In genomic region chrX:87299563-87300160, GRCh38 we compare ENCODE assay signal across 9 cellular contexts.
DNase-seq lines count a peak whose midpoint lies in the region; ATAC-seq and TF ChIP-seq lines count a peak whose summit lies in the region.
"Had no signal": no experiment of that assay in that cellular context is flagged by ENCODE, and none has a peak within 500 bp of the region (broad histone marks: within the 10 kb centered on the region; RNA-seq: fewer than 3 reads in every experiment).

No MANE protein-coding gene starts in this region.

- H3K4me3 ChIP-seq in SK-N-SH (ENCODE audit: low read depth in 2 of 2, low read length in 1 of 2) (no peak overlapping the region), epithelial cell of esophagus (ENCODE audit: low read length) (no peak overlapping the region)

- CTCF ChIA-PET in SK-N-SH (lab: Yijun Ruan, JAX): interaction anchor here (0.8 kb wide), 2 partner anchors 9 to 15 kb away, joined by 3 read pairs; no protein-coding TSS in a partner anchor

- H3K9me2 ChIP-seq in SK-N-SH: no peaks in the 10 kb centered on the region

- ATAC-seq in SK-N-SH treated with all-trans-retinoic acid at 6 μM for 48 hours: no peak
- ATAC-seq: T-cell had no signal

- no peak overlapping the region for H3K27ac ChIP-seq in SK-N-SH (ENCODE audit: low read depth in 2 of 2, low read length in 1 of 2)

- DNase-seq in SK-N-SH: no peak
- peak; percentile 28 to 38 for DNase-seq in NCI-H2081 (lab: John Stamatoyannopoulos, UW)
- DNase-seq in epithelial cell of esophagus (ENCODE audit: low read depth): peak; percentile 19
- peak; percentile 1 for DNase-seq in stromal cell of bone marrow (ENCODE audit: low read depth)
- no peak for DNase-seq in iPS-NIHi11 (ENCODE audit: low spot score)
- DNase-seq in stimulated activated CD4-positive, alpha-beta T cell treated with anti-CD3 and anti-CD28 coated beads, Interleukin-4, amount 100 ng/mL, for 1 hour: no peak
- DNase-seq in NCI-H2029 treated with DMSO at 0.1 percent for 48 hours (lab: John Stamatoyannopoulos, UW): no peak
- DNase-seq: T-cell had no signal

- no peaks in the 10 kb centered on the region for H3F3A ChIP-seq in SK-N-SH (replicated peaks; ENCODE audit: insufficient read depth)

- peak; percentile 78 for TF ChIP-seq CTCF in SK-N-SH (IDR thresholded peaks at IDR 0.05)
- peak; percentile 22 for TF ChIP-seq CTCF in epithelial cell of esophagus (IDR thresholded peaks at IDR 0.05; ENCODE audit: insufficient read depth, low read depth, low read length, missing control alignments)

- H3K4me1 ChIP-seq in SK-N-SH (ENCODE audit: control insufficient read depth in 1 of 2, insufficient read depth in 2 of 2, low read depth in 1 of 2, low read length in 1 of 2): no peaks in the 10 kb centered on the region

- POLR2A ChIA-PET in SK-N-SH (lab: Yijun Ruan, JAX): no interaction called here

- no peak overlapping the region for H2AFZ ChIP-seq in SK-N-SH (ENCODE audit: low read depth)

- no peaks in the 10 kb centered on the region for H3K9me3 ChIP-seq in SK-N-SH

- peak; percentile 56 for TF ChIP-seq RAD21 in SK-N-SH (IDR thresholded peaks at IDR 0.05; ENCODE audit: low read length)

- H3K36me3 ChIP-seq in SK-N-SH (replicated peaks in 1 of 2; ENCODE audit: control insufficient read depth in 1 of 2, insufficient read depth in 2 of 2, low read length in 1 of 2): no peaks in the 10 kb centered on the region

- no peaks in the 10 kb centered on the region for H3K27me3 ChIP-seq in SK-N-SH (ENCODE audit: insufficient read depth)

- H3K9ac ChIP-seq in SK-N-SH: no peak overlapping the region

- H3K4me2 ChIP-seq in SK-N-SH: no peak overlapping the region

- no peak for TF ChIP-seq EP300 in SK-N-SH (IDR thresholded peaks at IDR 0.05; ENCODE audit: borderline replicate concordance in 1 of 2, low read depth in 1 of 2, low read length in 1 of 2)

- 2% methylated on average over 4 of the region's 4 CpGs for WGBS in SK-N-SH (ENCODE audit: low lambda C conversion rate)

- no peaks in the 10 kb centered on the region for H3K79me2 ChIP-seq in SK-N-SH (ENCODE audit: insufficient read depth)

- H4K20me1 ChIP-seq in SK-N-SH (ENCODE audit: insufficient read depth): no peaks in the 10 kb centered on the region

TF ChIP-seq in SK-N-SH, 30 proteins besides CTCF, POLR2A, EP300 and RAD21:
- no peak for TF ChIP-seq TEAD4 (IDR thresholded peaks at IDR 0.05; ENCODE audit: borderline replicate concordance, insufficient read depth)
- TF ChIP-seq SIN3A (IDR thresholded peaks at IDR 0.05; ENCODE audit: borderline replicate concordance, low read depth, low read length): no peak
- TF ChIP-seq RFX5 (IDR thresholded peaks at IDR 0.05; ENCODE audit: low read length): no peak
- no peak for TF ChIP-seq GATA2 (CRISPR knock-in tag; IDR thresholded peaks at IDR 0.05)
- no peak for TF ChIP-seq EZH2phosphoT487 (IDR thresholded peaks at IDR 0.05; ENCODE audit: borderline replicate concordance, low read depth)
- TF ChIP-seq MAX (IDR thresholded peaks at IDR 0.05; ENCODE audit: low read depth): no peak
- no peak for TF ChIP-seq SMC3 (IDR thresholded peaks at IDR 0.05; ENCODE audit: low read depth, low read length)
- TF ChIP-seq FOSL2 (IDR thresholded peaks at IDR 0.05; ENCODE audit: borderline replicate concordance, low read depth): no peak

TF ChIP-seq in SK-N-SH treated with all-trans-retinoic acid at 6 μM for 48 hours, 23 proteins besides CTCF, POLR2A, EP300 and RAD21:
- TF ChIP-seq PPARA (CRISPR knock-in tag; IDR thresholded peaks at IDR 0.05; ENCODE audit: borderline replicate concordance): no peak
- TF ChIP-seq OSR1 (CRISPR knock-in tag; IDR thresholded peaks at IDR 0.05): no peak
- TF ChIP-seq ZNF565 (CRISPR knock-in tag; conservative IDR thresholded peaks at IDR 0.05; ENCODE audit: low read depth): no peak
- TF ChIP-seq ZNF70 (CRISPR knock-in tag; IDR thresholded peaks at IDR 0.05): no peak
- no peak for TF ChIP-seq GLIS3 (CRISPR knock-in tag; IDR thresholded peaks at IDR 0.05)
- TF ChIP-seq ESRRG (CRISPR knock-in tag; IDR thresholded peaks at IDR 0.05): no peak
- TF ChIP-seq ZFP3 (CRISPR knock-in tag; IDR thresholded peaks at IDR 0.05): no peak
- TF ChIP-seq ZFP30 (CRISPR knock-in tag; IDR thresholded peaks at IDR 0.05): no peak
- TF ChIP-seq CSDC2 (CRISPR knock-in tag; IDR thresholded peaks at IDR 0.05): no peak
- no peak for TF ChIP-seq TCF4 (CRISPR knock-in tag; IDR thresholded peaks at IDR 0.05; ENCODE audit: borderline replicate concordance)
- no peak for TF ChIP-seq ZC3H10 (CRISPR knock-in tag; IDR thresholded peaks at IDR 0.05)
- no peak for TF ChIP-seq PATZ1 (CRISPR knock-in tag; IDR thresholded peaks at IDR 0.05; ENCODE audit: borderline replicate concordance)
TF ChIP-seq in SK-N-SH treated with all-trans-retinoic acid at 6 μM for 48 hours: peak in this region for 0.

Comparison
In these comparisons a context has a peak if more than half of its experiments do, and no peak if none do; other contexts are left out.
1. DNase-seq: peak in NCI-H2081 (2 of 2), epithelial cell of esophagus (single experiment) and stromal cell of bone marrow (single experiment); none in SK-N-SH (single experiment), iPS-NIHi11 (single experiment), stimulated activated CD4-positive, alpha-beta T cell treated with anti-CD3 and anti-CD28 coated beads, Interleukin-4, amount 100 ng/mL, for 1 hour (single experiment) and NCI-H2029 treated with DMSO at 0.1 percent for 48 hours (single experiment).